In genomic region chrX:123504630-123505270, GRCh38 we compare ENCODE assay signal across 19 cellular contexts.
A peak's percentile ranks its signal among the peaks of the same experiment; 100 is the strongest.
DNase-seq lines count a peak whose midpoint lies in the region; ATAC-seq, FAIRE-seq and TF ChIP-seq lines count a peak whose summit lies in the region.
"Had no signal": no experiment of that assay in that cellular context is flagged by ENCODE, and none has a peak within 500 bp of the region (broad histone marks: within the 10 kb centered on the region; RNA-seq: fewer than 3 reads in every experiment).

No MANE protein-coding gene starts in this region.

- CTCF ChIA-PET in K562 (lab: Yijun Ruan, JAX; ENCODE audit: low intra/inter-chr PET ratio), result no interaction called here

- H3K27me3 ChIP-seq in K562 (ENCODE audit: control insufficient read depth in 2 of 2, insufficient read depth in 2 of 2, low read length in 2 of 2), result no peaks in the 10 kb centered on the region
- no peaks in the 10 kb centered on the region for H3K27me3 ChIP-seq in esophagus squamous epithelium

- H3K9ac ChIP-seq in K562 (ENCODE audit: insufficient read depth in 1 of 2, low read depth in 2 of 2, low read length in 2 of 2), result no peak overlapping the region

- H2AFZ ChIP-seq in K562 (ENCODE audit: low read depth, low read length), result no peak overlapping the region

- H3K9me1 ChIP-seq in K562 (ENCODE audit: control insufficient read depth, insufficient read depth, low read length), result no peaks in the 10 kb centered on the region

- H3K4me1 ChIP-seq in K562 (replicated peaks in 1 of 2; ENCODE audit: control insufficient read depth in 2 of 2, insufficient read depth in 2 of 2, low read length in 2 of 2) (no peaks in the 10 kb centered on the region), esophagus squamous epithelium (no peaks in the 10 kb centered on the region)
- H3K4me1 ChIP-seq: HAP-1 had no signal

- H3K4me1 Mint-ChIP-seq in HFFc6 (ENCODE audit: low read depth), result peaks cover 25% of the 10 kb centered on the region
- H3K4me1 Mint-ChIP-seq: CD14-positive monocyte had no signal

- no peaks in the 10 kb centered on the region for H3K79me2 ChIP-seq in K562 (ENCODE audit: control insufficient read depth, insufficient read depth, low read length)

- H4K20me1 ChIP-seq in K562 (replicated peaks; ENCODE audit: control insufficient read depth, insufficient read depth, low read length), result no peaks in the 10 kb centered on the region

- H3K27ac Mint-ChIP-seq in HFFc6, result peak overlapping the region; percentile 64
- H3K27ac Mint-ChIP-seq: CD14-positive monocyte; CD8-positive, alpha-beta T cell had no signal

- intact Hi-C loops in K562 (cut with micrococcal nuclease) (no loop called here), esophagus squamous epithelium (cut with DNase I) (no loop called here), left colon (cut with DNase I, micrococcal nuclease) (no loop called here)

- TF ChIP-seq POLR2A in K562 (conservative IDR thresholded peaks at IDR 0.05), result no peak
- TF ChIP-seq POLR2A in esophagus squamous epithelium (IDR thresholded peaks at IDR 0.05), result no peak

- DNase-seq in ELF-1 (ENCODE audit: low read depth, low spot score) (peak; percentile 25), HFFc6 (no peak), K562 (ENCODE audit: extremely low read depth in 1 of 4, low spot score in 3 of 4) (no peak), iPS-NIHi7 (ENCODE audit: extremely low spot score) (peak; percentile 25), AML-193 (lab: John Stamatoyannopoulos, UW) (no peak), esophagus squamous epithelium (lab: John Stamatoyannopoulos, UW) (no peak), AG08396 (ENCODE audit: low spot score) (no peak), left colon (no peak)
- DNase-seq: ACHN; CD8-positive, alpha-beta T cell; COR-L47; DMS153; DMS79 treated with DMSO at 0.1 percent for 48 hours; GF-D8 had no signal

- no peak overlapping the region for H3K27ac ChIP-seq in K562 (ENCODE audit: extremely low read depth, low read depth, low read length)
- no peak overlapping the region for H3K27ac ChIP-seq in esophagus squamous epithelium

- H3K36me3 ChIP-seq in K562 (ENCODE audit: control insufficient read depth, insufficient read depth, low read length) (no peaks in the 10 kb centered on the region), esophagus squamous epithelium (no peaks in the 10 kb centered on the region)
- H3K36me3 ChIP-seq: HAP-1 had no signal

- 0% methylated on average over 1 of the region's 3 CpGs for WGBS in K562 (ENCODE audit: insufficient coverage, low coverage, missing lambda C conversion rate)
- WGBS in esophagus squamous epithelium, 2 donors, result 10 to 29% methylated on average over 2 to 3 of the region's 3 CpGs

- no peak overlapping the region for H3K4me2 ChIP-seq in K562 (ENCODE audit: insufficient read depth, low read length)

- H3K4me3 Mint-ChIP-seq in HFFc6, result no peak overlapping the region; the same call in 1 of the 2 replicates
- H3K4me3 Mint-ChIP-seq: CD14-positive monocyte; CD8-positive, alpha-beta T cell had no signal

- no peak overlapping the region for H3K4me3 ChIP-seq in K562
- H3K4me3 ChIP-seq in esophagus squamous epithelium, result no peak overlapping the region
- H3K4me3 ChIP-seq: HAP-1 had no signal

- ATAC-seq in K562, result no peak
- ATAC-seq in left colon, result no peak
- ATAC-seq: CD8-positive, alpha-beta T cell; HepG2 had no signal

- FAIRE-seq in K562 (lab: Jason Lieb, UNC), result no peak
- FAIRE-seq: D721Med, HepG2, HTR-8/SVneo had no signal

- peaks cover 5% of the 10 kb centered on the region; the same call in 1 of the 2 replicates for H3K36me3 Mint-ChIP-seq in HFFc6 (ENCODE audit: low read depth)
- H3K36me3 Mint-ChIP-seq: CD14-positive monocyte; CD8-positive, alpha-beta T cell had no signal

- in situ Hi-C loops in K562 (cut with MboI), result no loop called here

- H3K9me3 Mint-ChIP-seq in HFFc6, result peaks cover 5% of the 10 kb centered on the region; the same call in 1 of the 2 replicates

- POLR2A ChIA-PET in K562 (lab: Yijun Ruan, JAX), result no interaction called here

- no peak for TF ChIP-seq EP300 in K562 (IDR thresholded peaks at IDR 0.05; ENCODE audit: low read length)

- no TSS peak for BruUV-seq in K562 (replicated peaks; lab: Mats Ljungman, UMichigan)

- H3K9me3 ChIP-seq in K562 (replicated peaks; ENCODE audit: control insufficient read depth, insufficient read depth, low read depth, low read length) (no peaks in the 10 kb centered on the region), esophagus squamous epithelium (no peaks in the 10 kb centered on the region)
- H3K9me3 ChIP-seq: HAP-1 had no signal

- TF ChIP-seq CTCF in HFFc6 (IDR thresholded peaks at IDR 0.05), result no peak
- no peak for TF ChIP-seq CTCF in K562 (IDR thresholded peaks at IDR 0.05 in 2 of 3, conservative IDR thresholded peaks at IDR 0.05 in 1 of 3; ENCODE audit: insufficient read depth in 2 of 3, low read depth in 1 of 3, low read length in 3 of 3)
- TF ChIP-seq CTCF in esophagus squamous epithelium (IDR thresholded peaks at IDR 0.05), result no peak

- peaks cover 3% of the 10 kb centered on the region; the same call in 1 of the 2 replicates for H3K27me3 Mint-ChIP-seq in HFFc6 (ENCODE audit: insufficient read depth)

- no peak for TF ChIP-seq RAD21 in K562 (CRISPR knock-in tag; conservative IDR thresholded peaks at IDR 0.05 in 1 of 2, IDR thresholded peaks at IDR 0.05 in 1 of 2)

TF ChIP-seq in K562, 482 proteins besides CTCF, POLR2A, EP300 and RAD21:
- TF ChIP-seq TSC22D4 (tag; IDR thresholded peaks at IDR 0.05), result no peak
- TF ChIP-seq SAFB (IDR thresholded peaks at IDR 0.05; ENCODE audit: borderline replicate concordance, low read depth, low read length), result no peak
- no peak for TF ChIP-seq ZBTB26 (CRISPR knock-in tag; IDR thresholded peaks at IDR 0.05)
- TF ChIP-seq GMEB1 (CRISPR knock-in tag; IDR thresholded peaks at IDR 0.05), result no peak
- peak; percentile 24; the same call in 1 of the 2 replicates for TF ChIP-seq PKNOX1 (IDR thresholded peaks at IDR 0.05)

Comparison
In these comparisons a context has a peak if more than half of its experiments do, and no peak if none do; other contexts are left out.
1. DNase-seq: peak in ELF-1 (single experiment) and iPS-NIHi7 (single experiment); none in HFFc6 (single experiment), K562 (0 of 4), AML-193 (0 of 2), esophagus squamous epithelium (single experiment), AG08396 (single experiment) and left colon (0 of 2).